25 cellular contexts compared by ENCODE assay signal in genomic region chr15:62631325-62631724, GRCh38.
DNase-seq lines count a peak whose midpoint lies in the region; ATAC-seq, FAIRE-seq and TF ChIP-seq lines count a peak whose summit lies in the region.
"Had no signal": no experiment of that assay in that cellular context is flagged by ENCODE, and none has a peak within 500 bp of the region (broad histone marks: within the 10 kb centered on the region; RNA-seq: fewer than 3 reads in every experiment).

No MANE protein-coding gene starts in this region.

- H4K20me1 ChIP-seq in mammary epithelial cell (ENCODE audit: insufficient read depth, low read length): no peaks in the 10 kb centered on the region
- H4K20me1 ChIP-seq in K562 (replicated peaks; ENCODE audit: control insufficient read depth, insufficient read depth, low read length): no peaks in the 10 kb centered on the region; the same call in 1 of the 2 replicates
- H4K20me1 ChIP-seq: BLaER1 treated with 17β-estradiol and CSF1 and Interleukin-3, amounts not matched to agents 10 nM and 100 nM had no signal

- H3K9me3 ChIP-seq in mammary epithelial cell (replicated peaks; ENCODE audit: insufficient read depth, low read length) (no peaks in the 10 kb centered on the region), K562 (replicated peaks; ENCODE audit: control insufficient read depth, insufficient read depth, low read depth, low read length) (no peaks in the 10 kb centered on the region)
- H3K9me3 ChIP-seq in CD4-positive, alpha-beta memory T cell (ENCODE audit: control insufficient read depth in 1 of 2, low read length in 2 of 2): no peaks in the 10 kb centered on the region
- H3K9me3 ChIP-seq: A549 had no signal

- no peak for TF ChIP-seq POLR2A in K562 (conservative IDR thresholded peaks at IDR 0.05)

- ATAC-seq in K562: no peak
- ATAC-seq: A549, GM12878 had no signal

- FAIRE-seq in K562 (lab: Jason Lieb, UNC): peak; percentile 44
- FAIRE-seq: A549, GM12878, GM12892, GM18507 had no signal

- TF ChIP-seq CTCF in MCF 10A (IDR thresholded peaks at IDR 0.05; ENCODE audit: unreplicated experiment) (no peak), mammary epithelial cell (conservative IDR thresholded peaks at IDR 0.05 in 1 of 2, IDR thresholded peaks at IDR 0.05 in 1 of 2; ENCODE audit: extremely low read depth in 1 of 2, insufficient read depth in 1 of 2, low read depth in 1 of 2, low read length in 2 of 2) (no peak), K562 (IDR thresholded peaks at IDR 0.05 in 2 of 3, conservative IDR thresholded peaks at IDR 0.05 in 1 of 3; ENCODE audit: insufficient read depth in 2 of 3, low read depth in 1 of 3, low read length in 3 of 3) (no peak), nephron (IDR thresholded peaks at IDR 0.05; ENCODE audit: unreplicated experiment in 3 of 3) (no peak)

- no peaks in the 10 kb centered on the region for H3K36me3 ChIP-seq in mammary epithelial cell (ENCODE audit: insufficient read depth, low read length)
- H3K36me3 ChIP-seq in K562 (ENCODE audit: control insufficient read depth, insufficient read depth, low read length): no peaks in the 10 kb centered on the region
- H3K36me3 ChIP-seq in CD4-positive, alpha-beta memory T cell (ENCODE audit: insufficient read depth, low read length): no peaks in the 10 kb centered on the region
- H3K36me3 ChIP-seq: BLaER1 treated with 17β-estradiol and CSF1 and Interleukin-3, amounts not matched to agents 10 nM and 100 nM had no signal

- BruUV-seq in MCF 10A (replicated peaks; lab: Mats Ljungman, UMichigan) (no TSS peak), mammary epithelial cell (replicated peaks; lab: Mats Ljungman, UMichigan) (no TSS peak), K562 (replicated peaks; lab: Mats Ljungman, UMichigan) (no TSS peak)

- intact Hi-C loops in MCF 10A (cut with micrococcal nuclease) (no loop called here), mammary epithelial cell (cut with micrococcal nuclease) (no loop called here), K562 (cut with micrococcal nuclease) (no loop called here)
- intact Hi-C loops in CD4-positive, alpha-beta memory T cell (cut with micrococcal nuclease): no loop called here

- peaks cover 27% of the 10 kb centered on the region for H3K4me1 Mint-ChIP-seq in MCF 10A (ENCODE audit: insufficient read depth, unreplicated experiment)
- peaks cover 26% of the 10 kb centered on the region for H3K4me1 Mint-ChIP-seq in nephron
- no peaks in the 10 kb centered on the region for H3K4me1 Mint-ChIP-seq in CD4-positive, alpha-beta memory T cell
- H3K4me1 Mint-ChIP-seq: B cell; CD8-positive, alpha-beta memory T cell had no signal

- H3K79me2 ChIP-seq in mammary epithelial cell (ENCODE audit: insufficient read depth, low read length) (no peaks in the 10 kb centered on the region), K562 (ENCODE audit: control insufficient read depth, insufficient read depth, low read length) (no peaks in the 10 kb centered on the region)

- no peak for DNase-seq in MCF 10A (ENCODE audit: unreplicated experiment)
- DNase-seq in mammary epithelial cell: no peak
- DNase-seq in K562 (ENCODE audit: extremely low read depth in 1 of 4, low spot score in 3 of 4): no peak
- no peak for DNase-seq in CD4-positive, alpha-beta memory T cell
- no peak for DNase-seq in mesenteric fat pad (ENCODE audit: low spot score)
- DNase-seq: AML-193; CD4-positive, alpha-beta T cell; CD8-positive, alpha-beta memory T cell; COR-L47; DMS 273 treated with DMSO at 0.1 percent for 48 hours; DMS153; DMS53; DMS79; DND-41; EL; GDM1 had no signal

- no peaks in the 10 kb centered on the region for H3K9me3 Mint-ChIP-seq in MCF 10A (ENCODE audit: unreplicated experiment)
- no peaks in the 10 kb centered on the region for H3K9me3 Mint-ChIP-seq in nephron
- peaks cover 0 to 3% (median 0%) of the 10 kb centered on the region in 8 donors for H3K9me3 Mint-ChIP-seq in CD4-positive, alpha-beta memory T cell
- H3K9me3 Mint-ChIP-seq: CD4-positive, alpha-beta T cell; CD8-positive, alpha-beta memory T cell had no signal

- H3K27me3 Mint-ChIP-seq in MCF 10A (ENCODE audit: insufficient read depth, unreplicated experiment) (no peaks in the 10 kb centered on the region), nephron (ENCODE audit: low read depth) (no peaks in the 10 kb centered on the region)
- peaks cover 6 to 8% of the 10 kb centered on the region in 2 donors for H3K27me3 Mint-ChIP-seq in CD4-positive, alpha-beta memory T cell

- H2AFZ ChIP-seq in mammary epithelial cell (ENCODE audit: low read depth, low read length) (no peak overlapping the region), K562 (ENCODE audit: low read depth, low read length) (no peak overlapping the region)

- dilution Hi-C loops in mammary epithelial cell (cut with HindIII; ENCODE audit: low sequenced_read_pairs): no loop called here

- no peaks in the 10 kb centered on the region for H3K9me1 ChIP-seq in K562 (ENCODE audit: control insufficient read depth, insufficient read depth, low read length)

- H3K27ac ChIP-seq in mammary epithelial cell (ENCODE audit: insufficient read depth, low read depth, low read length) (no peak overlapping the region), K562 (ENCODE audit: extremely low read depth, low read depth, low read length) (no peak overlapping the region)
- no peak overlapping the region for H3K27ac ChIP-seq in CD4-positive, alpha-beta memory T cell (ENCODE audit: low read depth, low read length)
- H3K27ac ChIP-seq: 22Rv1; A549; BLaER1 treated with 17β-estradiol and CSF1 and Interleukin-3, amounts not matched to agents 10 nM and 100 nM; C4-2B had no signal

- H3K4me3 ChIP-seq in mammary epithelial cell (replicated peaks in 1 of 3; ENCODE audit: insufficient read depth in 1 of 3, low read depth in 2 of 3, low read length in 3 of 3) (no peak overlapping the region), K562 (no peak overlapping the region)
- H3K4me3 ChIP-seq in CD4-positive, alpha-beta memory T cell (ENCODE audit: low read length in 2 of 2): no peak overlapping the region
- H3K4me3 ChIP-seq: A549; BLaER1 treated with 17β-estradiol and CSF1 and Interleukin-3, amounts not matched to agents 10 nM and 100 nM; GM12878 had no signal

- no peak for TF ChIP-seq EP300 in K562 (IDR thresholded peaks at IDR 0.05; ENCODE audit: low read length)

- in situ Hi-C loops in mammary epithelial cell (cut with MboI; ENCODE audit: low sequenced_read_pairs in 2 of 2) (no loop called here), K562 (cut with MboI) (no loop called here)

- POLR2A ChIA-PET in MCF 10A (lab: Yijun Ruan, JAX): no interaction called here
- POLR2A ChIA-PET in K562 (lab: Yijun Ruan, JAX): no interaction called here
- POLR2A ChIA-PET in CD4-positive, alpha-beta memory T cell (lab: Charles Lee; ENCODE audit: partially characterized antibody): no interaction called here

- TF ChIP-seq RAD21 in K562 (CRISPR knock-in tag; conservative IDR thresholded peaks at IDR 0.05 in 1 of 2, IDR thresholded peaks at IDR 0.05 in 1 of 2): no peak

- peak overlapping the region; percentile 32 for H3K27ac Mint-ChIP-seq in MCF 10A (ENCODE audit: low read depth, unreplicated experiment)
- peak overlapping the region in 2 of 3 experiments; percentile 54 to 76 for H3K27ac Mint-ChIP-seq in nephron
- H3K27ac Mint-ChIP-seq in CD4-positive, alpha-beta memory T cell: no peak overlapping the region
- H3K27ac Mint-ChIP-seq: B cell; CD4-positive, alpha-beta T cell; CD8-positive, alpha-beta memory T cell had no signal

- H3K36me3 Mint-ChIP-seq in MCF 10A (ENCODE audit: insufficient read depth, unreplicated experiment) (no peaks in the 10 kb centered on the region), nephron (ENCODE audit: low read depth) (no peaks in the 10 kb centered on the region)
- no peaks in the 10 kb centered on the region for H3K36me3 Mint-ChIP-seq in CD4-positive, alpha-beta memory T cell
- H3K36me3 Mint-ChIP-seq: CD8-positive, alpha-beta memory T cell had no signal

- CTCF ChIA-PET in MCF 10A (lab: Yijun Ruan, JAX): no interaction called here
- CTCF ChIA-PET in mammary epithelial cell (lab: Charles Lee; ENCODE audit: low non-redundant PET): no interaction called here
- CTCF ChIA-PET in K562 (lab: Yijun Ruan, JAX; ENCODE audit: low intra/inter-chr PET ratio): no interaction called here
- CTCF ChIA-PET in CD4-positive, alpha-beta memory T cell (lab: Charles Lee; ENCODE audit: partially characterized antibody): no interaction called here

- H3K4me3 Mint-ChIP-seq in MCF 10A (ENCODE audit: unreplicated experiment) (no peak overlapping the region), nephron (no peak overlapping the region)
- no peak overlapping the region for H3K4me3 Mint-ChIP-seq in CD4-positive, alpha-beta memory T cell
- H3K4me3 Mint-ChIP-seq: B cell; CD4-positive, alpha-beta T cell; CD8-positive, alpha-beta memory T cell had no signal

- H3K9ac ChIP-seq in mammary epithelial cell (ENCODE audit: insufficient read depth, low read length) (no peak overlapping the region), K562 (ENCODE audit: insufficient read depth in 1 of 2, low read depth in 2 of 2, low read length in 2 of 2) (no peak overlapping the region)
- H3K9ac ChIP-seq: BLaER1 treated with 17β-estradiol and CSF1 and Interleukin-3, amounts not matched to agents 10 nM and 100 nM had no signal

- H3K4me2 ChIP-seq in mammary epithelial cell (ENCODE audit: insufficient read depth, low read depth, low read length) (no peak overlapping the region), K562 (ENCODE audit: insufficient read depth, low read length) (no peak overlapping the region)
- H3K4me2 ChIP-seq: A549; BLaER1 treated with 17β-estradiol and CSF1 and Interleukin-3, amounts not matched to agents 10 nM and 100 nM had no signal

- no peaks in the 10 kb centered on the region for H3K27me3 ChIP-seq in mammary epithelial cell (ENCODE audit: insufficient read depth, low read length)
- H3K27me3 ChIP-seq in K562 (ENCODE audit: control insufficient read depth in 2 of 2, insufficient read depth in 2 of 2, low read length in 2 of 2): peaks cover 0 to 6% of the 10 kb centered on the region in 2 experiments; a peak in 2 of 5 replicates
- H3K27me3 ChIP-seq in CD4-positive, alpha-beta memory T cell (ENCODE audit: insufficient read depth, low read length): no peaks in the 10 kb centered on the region
- H3K27me3 ChIP-seq: BLaER1 treated with 17β-estradiol and CSF1 and Interleukin-3, amounts not matched to agents 10 nM and 100 nM had no signal

- H3K4me1 ChIP-seq in mammary epithelial cell (ENCODE audit: insufficient read depth, low read length) (peaks cover 5% of the 10 kb centered on the region), K562 (replicated peaks in 1 of 2; ENCODE audit: control insufficient read depth in 2 of 2, insufficient read depth in 2 of 2, low read length in 2 of 2) (no peaks in the 10 kb centered on the region)
- no peaks in the 10 kb centered on the region for H3K4me1 ChIP-seq in CD4-positive, alpha-beta memory T cell (ENCODE audit: insufficient read depth, low read length)

TF ChIP-seq in K562, 482 proteins besides CTCF, POLR2A, EP300 and RAD21 (continues in another document):
- no peak for TF ChIP-seq SMARCC2 (IDR thresholded peaks at IDR 0.05; ENCODE audit: low read depth)

Comparison
In these comparisons a context has a peak if more than half of its experiments do, and no peak if none do; other contexts are left out.
1. H3K27ac Mint-ChIP-seq: peak in MCF 10A (single experiment) and nephron (2 of 3); none in CD4-positive, alpha-beta memory T cell (0 of 7).